ENCODE assay signal across 18 cellular contexts in genomic region chr1:106038260-106038659, GRCh38.
DNase-seq lines count a peak whose midpoint lies in the region; TF ChIP-seq lines count a peak whose summit lies in the region.
"Had no signal": no experiment of that assay in that cellular context is flagged by ENCODE, and none has a peak within 500 bp of the region (broad histone marks: within the 10 kb centered on the region; RNA-seq: fewer than 3 reads in every experiment).

No MANE protein-coding gene starts in this region.

- no peak overlapping the region for H3K9ac ChIP-seq in neural cell (ENCODE audit: low read length)

- H3K27me3 Mint-ChIP-seq in endothelial cell (ENCODE audit: unreplicated experiment): no peaks in the 10 kb centered on the region
- H3K27me3 Mint-ChIP-seq in activated T-cell treated with anti-CD3 and anti-CD28 coated beads, Interleukin-2, amount 50 U/mL, for 24 hours: no peaks in the 10 kb centered on the region
- H3K27me3 Mint-ChIP-seq: B cell; CD4-positive, CD25-positive, alpha-beta regulatory T cell; CD8-positive, alpha-beta memory T cell had no signal

- no peak for TF ChIP-seq RAD21 in neural cell (conservative IDR thresholded peaks at IDR 0.05)

- no peak for TF ChIP-seq EP300 in neural cell (conservative IDR thresholded peaks at IDR 0.05; ENCODE audit: poor library complexity, severe bottlenecking)

- H3K36me3 Mint-ChIP-seq in endothelial cell (ENCODE audit: low read depth, unreplicated experiment): no peaks in the 10 kb centered on the region
- no peaks in the 10 kb centered on the region for H3K36me3 Mint-ChIP-seq in activated T-cell treated with anti-CD3 and anti-CD28 coated beads, Interleukin-2, amount 50 U/mL, for 24 hours (ENCODE audit: low read depth)
- H3K36me3 Mint-ChIP-seq: CD4-positive, CD25-positive, alpha-beta regulatory T cell; CD8-positive, alpha-beta memory T cell; IgD-negative memory B cell had no signal

- no peaks in the 10 kb centered on the region for H3K9me2 ChIP-seq in neural cell (ENCODE audit: insufficient read depth, low read length)

- in situ Hi-C loops in SK-MEL-5 (cut with HindIII; ENCODE audit: low pct_unique_long_range_greater_than_20kb, low sequenced_read_pairs): no loop called here

- H3K27ac ChIP-seq in neural cell (ENCODE audit: low read length): no peak overlapping the region

- H4K20me1 ChIP-seq in neural cell (ENCODE audit: insufficient read depth): no peaks in the 10 kb centered on the region

- H3K4me2 ChIP-seq in neural cell (ENCODE audit: low read length): no peak overlapping the region

- no peaks in the 10 kb centered on the region for H3K79me2 ChIP-seq in neural cell (replicated peaks; ENCODE audit: insufficient read depth, low read length)

- no peak overlapping the region for H2AFZ ChIP-seq in neural cell (ENCODE audit: low read depth, low read length)

- no peaks in the 10 kb centered on the region for H3K9me3 Mint-ChIP-seq in endothelial cell (ENCODE audit: unreplicated experiment)
- peaks cover 44% of the 10 kb centered on the region for H3K9me3 Mint-ChIP-seq in activated T-cell treated with anti-CD3 and anti-CD28 coated beads, Interleukin-2, amount 50 U/mL, for 24 hours

- H3K27me3 ChIP-seq in neural cell (ENCODE audit: insufficient read depth, low read depth, low read length): no peaks in the 10 kb centered on the region

- no peak overlapping the region for H3K27ac Mint-ChIP-seq in endothelial cell (ENCODE audit: unreplicated experiment)
- no peak overlapping the region for H3K27ac Mint-ChIP-seq in activated T-cell treated with anti-CD3 and anti-CD28 coated beads, Interleukin-2, amount 50 U/mL, for 24 hours
- H3K27ac Mint-ChIP-seq: B cell; CD4-positive, CD25-positive, alpha-beta regulatory T cell; CD8-positive, alpha-beta memory T cell; H9; IgD-negative memory B cell had no signal

- no peaks in the 10 kb centered on the region for H3K36me3 ChIP-seq in neural cell (ENCODE audit: insufficient read depth, low read length)

- no peak overlapping the region for H3K4me3 ChIP-seq in neural cell (ENCODE audit: low read length)

- TF ChIP-seq CTCF in endothelial cell (IDR thresholded peaks at IDR 0.05; ENCODE audit: unreplicated experiment) (peak; percentile 31), neural cell (IDR thresholded peaks at IDR 0.05; ENCODE audit: poor library complexity, severe bottlenecking) (peak; percentile 38)

- DNase-seq in SK-MEL-5 (ENCODE audit: low read depth, low spot score) (peak; percentile 43), endothelial cell (ENCODE audit: low spot score) (no peak), NCI-H128 (lab: John Stamatoyannopoulos, UW; ENCODE audit: unreplicated experiment) (no peak), HPDE6-E6E7 (ENCODE audit: extremely low spot score) (no peak), NCI-H2081 treated with DMSO at 0.1 percent for 48 hours (lab: John Stamatoyannopoulos, UW) (no peak)
- DNase-seq in activated T-cell treated with anti-CD3 and anti-CD28 coated beads, Interleukin-2, amount 50 U/mL, for 24 hours: no peak
- DNase-seq: C1 segment of cervical spinal cord; CD4-positive, CD25-positive, alpha-beta regulatory T cell; CD8-positive, alpha-beta memory T cell; COR-L47; DMS 273 treated with DMSO at 0.1 percent for 48 hours; DMS53; DND-41; EL; H9 had no signal

- no peaks in the 10 kb centered on the region for H3K4me1 Mint-ChIP-seq in endothelial cell (ENCODE audit: unreplicated experiment)
- no peaks in the 10 kb centered on the region for H3K4me1 Mint-ChIP-seq in activated T-cell treated with anti-CD3 and anti-CD28 coated beads, Interleukin-2, amount 50 U/mL, for 24 hours (ENCODE audit: low read depth)
- H3K4me1 Mint-ChIP-seq: B cell; CD4-positive, CD25-positive, alpha-beta regulatory T cell; CD8-positive, alpha-beta memory T cell; H9; IgD-negative memory B cell had no signal

- H3F3A ChIP-seq in neural cell (ENCODE audit: insufficient read depth, low read length, poor library complexity, severe bottlenecking): no peaks in the 10 kb centered on the region

- H3K9me3 ChIP-seq in neural cell (ENCODE audit: low read length): no peaks in the 10 kb centered on the region

- no peak overlapping the region for H3K4me3 Mint-ChIP-seq in endothelial cell (ENCODE audit: unreplicated experiment)
- no peak overlapping the region for H3K4me3 Mint-ChIP-seq in activated T-cell treated with anti-CD3 and anti-CD28 coated beads, Interleukin-2, amount 50 U/mL, for 24 hours
- H3K4me3 Mint-ChIP-seq: B cell; CD4-positive, CD25-positive, alpha-beta regulatory T cell; CD8-positive, alpha-beta memory T cell; H9; IgD-negative memory B cell had no signal

TF ChIP-seq in neural cell, 6 proteins besides CTCF, POLR2A, EP300 and RAD21:
- no peak for TF ChIP-seq MXI1 (conservative IDR thresholded peaks at IDR 0.05; ENCODE audit: poor library complexity, severe bottlenecking)
- no peak for TF ChIP-seq EZH2 (IDR thresholded peaks at IDR 0.05; ENCODE audit: borderline replicate concordance, insufficient read depth, low read length, poor library complexity, severe bottlenecking)
- no peak for TF ChIP-seq REST (IDR thresholded peaks at IDR 0.05; ENCODE audit: borderline replicate concordance)
- TF ChIP-seq SMC3 (conservative IDR thresholded peaks at IDR 0.05; ENCODE audit: poor library complexity): no peak
- no peak for TF ChIP-seq POLR2AphosphoS5 (IDR thresholded peaks at IDR 0.05)
- no peak for TF ChIP-seq TAF1 (IDR thresholded peaks at IDR 0.05; ENCODE audit: low read depth)
TF ChIP-seq in neural cell: peak in this region for 0.
